ENCODE assay signal across 1 cellular context in genomic region chr13:98026457-98026857, GRCh38.
A peak's percentile ranks its signal among the peaks of the same experiment; 100 is the strongest.
TF ChIP-seq lines count a peak whose summit lies in the region.

No MANE protein-coding gene starts in this region.

TF ChIP-seq in HepG2, 621 proteins besides CTCF, POLR2A, EP300 and RAD21 (continued from another document and continues in another):
- peak; percentile 32; the same call in 1 of the 2 replicates for TF ChIP-seq HINFP (CRISPR knock-in tag; IDR thresholded peaks at IDR 0.05; ENCODE audit: low read depth)
- TF ChIP-seq NFAT5 (CRISPR knock-in tag; IDR thresholded peaks at IDR 0.05) = no peak
- TF ChIP-seq ZNF580 (CRISPR knock-in tag; IDR thresholded peaks at IDR 0.05; ENCODE audit: borderline replicate concordance, low read depth) = 0 out of 2 replicates have a peak, but pooled peaks have one; percentile 48
- no peak for TF ChIP-seq WIZ (CRISPR knock-in tag; IDR thresholded peaks at IDR 0.05)
- TF ChIP-seq FLYWCH1 (CRISPR knock-in tag; IDR thresholded peaks at IDR 0.05) = no peak
- no peak for TF ChIP-seq TEAD2 (CRISPR knock-in tag; IDR thresholded peaks at IDR 0.05)
- no peak for TF ChIP-seq HDAC6 (IDR thresholded peaks at IDR 0.05; ENCODE audit: low read depth, low read length)
- TF ChIP-seq U2AF1 (optimal IDR thresholded peaks at IDR 0.05; ENCODE audit: low read depth, low read length) = no peak
- TF ChIP-seq SMAD9 (CRISPR knock-in tag; IDR thresholded peaks at IDR 0.05) = no peak
- TF ChIP-seq ZBTB43 (CRISPR knock-in tag; conservative IDR thresholded peaks at IDR 0.05) = no peak
- peak; percentile 85 for TF ChIP-seq CEBPG (CRISPR knock-in tag; IDR thresholded peaks at IDR 0.05)
- TF ChIP-seq EZH2 (conservative IDR thresholded peaks at IDR 0.05; ENCODE audit: low read depth, low read length) = no peak
- TF ChIP-seq DBP (CRISPR knock-in tag; IDR thresholded peaks at IDR 0.05; ENCODE audit: not compliant biosample characterization) = no peak
- TF ChIP-seq ZBTB40 (IDR thresholded peaks at IDR 0.05) = no peak
- TF ChIP-seq ZBTB40 (CRISPR knock-in tag; IDR thresholded peaks at IDR 0.05) = peak; percentile 68; the same call in 1 of the 2 replicates
- 0 out of 2 replicates have a peak, but pooled peaks have one; percentile 52 for TF ChIP-seq ZNF136 (CRISPR knock-in tag; IDR thresholded peaks at IDR 0.05; ENCODE audit: low read depth)
- peak; percentile 57; the same call in 1 of the 2 replicates for TF ChIP-seq ZNF431 (CRISPR knock-in tag; IDR thresholded peaks at IDR 0.05; ENCODE audit: borderline replicate concordance, low read depth)
- no peak for TF ChIP-seq SYNCRIP (IDR thresholded peaks at IDR 0.05; ENCODE audit: insufficient read depth, low read depth, low read length)
- TF ChIP-seq PHB2 (IDR thresholded peaks at IDR 0.05; ENCODE audit: partially characterized antibody) = no peak
- TF ChIP-seq ZSCAN22 (CRISPR knock-in tag; IDR thresholded peaks at IDR 0.05) = no peak
- TF ChIP-seq ATF7 (IDR thresholded peaks at IDR 0.05) = peak; percentile 73
- TF ChIP-seq ATF7 (CRISPR knock-in tag; IDR thresholded peaks at IDR 0.05) = peak; percentile 92
- no peak for TF ChIP-seq ZHX1 (CRISPR knock-in tag; IDR thresholded peaks at IDR 0.05; ENCODE audit: low read depth)
- peak; percentile 95 for TF ChIP-seq HDAC2 (CRISPR knock-in tag; IDR thresholded peaks at IDR 0.05)
- no peak for TF ChIP-seq LBX2 (CRISPR knock-in tag; IDR thresholded peaks at IDR 0.05; ENCODE audit: borderline replicate concordance)
- TF ChIP-seq NONO (IDR thresholded peaks at IDR 0.05) = no peak
- peak; percentile 73 for TF ChIP-seq NONO (CRISPR knock-in tag; conservative IDR thresholded peaks at IDR 0.05)
- TF ChIP-seq NFKBIZ (CRISPR knock-in tag; IDR thresholded peaks at IDR 0.05) = no peak; the same call in 1 of the 2 replicates
- peak; percentile 96 for TF ChIP-seq SALL1 (CRISPR knock-in tag; IDR thresholded peaks at IDR 0.05)
- TF ChIP-seq MATR3 (CRISPR knock-in tag; IDR thresholded peaks at IDR 0.05) = no peak
